12 cellular contexts compared by ENCODE assay signal in genomic region chr4:102525099-102525498, GRCh38. TPM values are rescaled to one million over a fixed set of nuclear protein-coding genes. Genes with fewer than 3 reads are reported as not detected.
A peak's percentile ranks its signal among the peaks of the same experiment; 100 is the strongest.
DNase-seq lines count a peak whose midpoint lies in the region; ATAC-seq and TF ChIP-seq lines count a peak whose summit lies in the region.
"Had no signal": no experiment of that assay in that cellular context is flagged by ENCODE, and none has a peak within 500 bp of the region (broad histone marks: within the 10 kb centered on the region; RNA-seq: fewer than 3 reads in every experiment).

No MANE protein-coding gene starts in this region.

- no peak for ATAC-seq in CD4-positive, alpha-beta T cell (ENCODE audit: poor library complexity)
- ATAC-seq in activated CD8-positive, alpha-beta T cell treated with anti-CD3 and anti-CD28 coated beads for 36 hours = no peak

- H3K27me3 ChIP-seq in CD4-positive, alpha-beta T cell (ENCODE audit: control insufficient read depth, insufficient read depth, low read length) = no peaks in the 10 kb centered on the region
- H3K27me3 ChIP-seq in HL-60 (ENCODE audit: insufficient read depth, poor library complexity, severe bottlenecking) = no peaks in the 10 kb centered on the region
- H3K27me3 ChIP-seq: Peyer's patch, testis had no signal

- TF ChIP-seq CTCF in CD4-positive, alpha-beta T cell (IDR thresholded peaks at IDR 0.05) = no peak
- no peak for TF ChIP-seq CTCF in HL-60 (IDR thresholded peaks at IDR 0.05; ENCODE audit: insufficient read depth, low read length)
- no peak for TF ChIP-seq CTCF in activated CD8-positive, alpha-beta T cell treated with anti-CD3 and anti-CD28 coated beads for 36 hours (IDR thresholded peaks at IDR 0.05)

- no peak overlapping the region for H3K4me3 ChIP-seq in HL-60 (replicated peaks; ENCODE audit: insufficient read depth, low read length)
- H3K4me3 ChIP-seq: Peyer's patch, testis had no signal

- CTCF ChIA-PET in CD4-positive, alpha-beta T cell (lab: Charles Lee) = interaction anchor here (0.8 kb wide), 1 partner anchor 94 kb away, joined by 3 read pairs; no protein-coding TSS in a partner anchor
- CTCF ChIA-PET in activated CD8-positive, alpha-beta T cell treated with anti-CD3 and anti-CD28 coated beads for 36 hours (lab: Charles Lee) = interaction anchor here (0.9 to 2.0 kb wide), 3 partner anchors 25 to 48 kb away, joined by 3 to 5 read pairs (median 3); no protein-coding TSS in a partner anchor
- CTCF ChIA-PET in HEK293T (lab: Yijun Ruan, JAX) = no interaction called here

- no peaks in the 10 kb centered on the region for H3K27me3 Mint-ChIP-seq in CD4-positive, alpha-beta T cell
- no peaks in the 10 kb centered on the region for H3K27me3 Mint-ChIP-seq in activated CD8-positive, alpha-beta T cell treated with anti-CD3 and anti-CD28 coated beads for 36 hours
- H3K27me3 Mint-ChIP-seq in immature natural killer cell (ENCODE audit: low read depth in 3 of 3) = peaks cover 0 to 24% (median 6%) of the 10 kb centered on the region in 3 donors

- no peaks in the 10 kb centered on the region for H3K9me3 Mint-ChIP-seq in CD4-positive, alpha-beta T cell
- H3K9me3 Mint-ChIP-seq in activated CD8-positive, alpha-beta T cell treated with anti-CD3 and anti-CD28 coated beads for 36 hours = no peaks in the 10 kb centered on the region
- H3K9me3 Mint-ChIP-seq in immature natural killer cell = no peaks in the 10 kb centered on the region

- H3K4me3 Mint-ChIP-seq in CD4-positive, alpha-beta T cell = peak overlapping the region; percentile 30
- peak overlapping the region; percentile 17 for H3K4me3 Mint-ChIP-seq in activated CD8-positive, alpha-beta T cell treated with anti-CD3 and anti-CD28 coated beads for 36 hours
- no peak overlapping the region for H3K4me3 Mint-ChIP-seq in immature natural killer cell

- peak overlapping the region; percentile 58 for H3K27ac Mint-ChIP-seq in CD4-positive, alpha-beta T cell
- peak overlapping the region; percentile 84 for H3K27ac Mint-ChIP-seq in activated CD8-positive, alpha-beta T cell treated with anti-CD3 and anti-CD28 coated beads for 36 hours
- H3K27ac Mint-ChIP-seq in immature natural killer cell = peak overlapping the region; percentile 40 to 71 (median 50)

- peaks cover 43% of the 10 kb centered on the region for H3K36me3 Mint-ChIP-seq in CD4-positive, alpha-beta T cell (ENCODE audit: low read depth)
- peaks cover 55% of the 10 kb centered on the region for H3K36me3 Mint-ChIP-seq in activated CD8-positive, alpha-beta T cell treated with anti-CD3 and anti-CD28 coated beads for 36 hours (ENCODE audit: low read depth)
- H3K36me3 Mint-ChIP-seq in immature natural killer cell = peaks cover 0 to 4% (median 0%) of the 10 kb centered on the region in 3 donors

- H3K27ac ChIP-seq in CD4-positive, alpha-beta T cell (ENCODE audit: low read depth, low read length) = no peak overlapping the region
- peak overlapping the region; percentile 13; the same call in 1 of the 2 replicates for H3K27ac ChIP-seq in HL-60 (replicated peaks)
- H3K27ac ChIP-seq: Peyer's patch, testis had no signal

- H3K9me3 ChIP-seq in CD4-positive, alpha-beta T cell (ENCODE audit: control insufficient read depth, low read length) = no peaks in the 10 kb centered on the region
- H3K9me3 ChIP-seq: Peyer's patch, testis had no signal

- no peak for DNase-seq in CD4-positive, alpha-beta T cell
- peak; percentile 33 to 39 for DNase-seq in HL-60 (ENCODE audit: low read depth in 1 of 2, low spot score in 1 of 2)
- DNase-seq in activated CD8-positive, alpha-beta T cell treated with anti-CD3 and anti-CD28 coated beads for 36 hours = no peak
- no peak for DNase-seq in immature natural killer cell
- no peak for DNase-seq in LoVo (ENCODE audit: low spot score)
- no peak for DNase-seq in foreskin melanocyte
- DNase-seq in HEK293T (ENCODE audit: extremely low spot score) = no peak
- DNase-seq in NK-92 (lab: John Stamatoyannopoulos, UW; ENCODE audit: unreplicated experiment) = no peak
- DNase-seq: Calu3, NCI-H345, Peyer's patch, testis had no signal

- peaks cover 99% of the 10 kb centered on the region for H3K4me1 Mint-ChIP-seq in CD4-positive, alpha-beta T cell (ENCODE audit: low read depth)
- peaks cover 91% of the 10 kb centered on the region for H3K4me1 Mint-ChIP-seq in activated CD8-positive, alpha-beta T cell treated with anti-CD3 and anti-CD28 coated beads for 36 hours (ENCODE audit: low read depth)
- H3K4me1 Mint-ChIP-seq in immature natural killer cell = peaks cover 59 to 92% of the 10 kb centered on the region in 2 donors

- intact Hi-C loops in CD4-positive, alpha-beta T cell (cut with DNase I, micrococcal nuclease) = no loop called here
- intact Hi-C loops in activated CD8-positive, alpha-beta T cell treated with anti-CD3 and anti-CD28 coated beads for 36 hours (cut with micrococcal nuclease) = loop anchor here (5.0 kb wide), 1 partner anchor 62 kb away; no protein-coding TSS in a partner anchor

- POLR2A ChIA-PET in CD4-positive, alpha-beta T cell (lab: Charles Lee) = interaction anchor here (1.2 to 5.5 kb wide), 3 partner anchors 9 to 23 kb away, joined by 3 to 34 read pairs (median 3); partner anchors contain the start of gene NFKB1
- POLR2A ChIA-PET in activated CD8-positive, alpha-beta T cell treated with anti-CD3 and anti-CD28 coated beads for 36 hours (lab: Charles Lee) = interaction anchor here (0.8 to 1.9 kb wide), 6 partner anchors 10 to 41 kb away, joined by 3 to 10 read pairs (median 6); partner anchors contain the start of gene NFKB1
- POLR2A ChIA-PET in HEK293T (lab: Yijun Ruan, JAX) = interaction anchor here (1.5 kb wide), 1 partner anchor 302 kb away, joined by 4 read pairs; the partner anchor contains the start of gene UBE2D3

TF ChIP-seq in HEK293T, 16 proteins besides CTCF, POLR2A, EP300 and RAD21:
- TF ChIP-seq FOXA1 (IDR thresholded peaks at IDR 0.05) (no peak), NFRKB (IDR thresholded peaks at IDR 0.05) (no peak), SUZ12 (IDR thresholded peaks at IDR 0.05) (no peak), HDGF (IDR thresholded peaks at IDR 0.05; ENCODE audit: borderline replicate concordance) (no peak), LEF1 (IDR thresholded peaks at IDR 0.05; ENCODE audit: borderline replicate concordance) (no peak), SP1 (IDR thresholded peaks at IDR 0.05) (no peak), ZNF384 (IDR thresholded peaks at IDR 0.05) (no peak), ELF4 (IDR thresholded peaks at IDR 0.05) (no peak)

RNA-seq across cellular contexts. Expression of gene NFKB1, which starts 23.9 kb away (rescaled TPM):
- total RNA-seq in CD4-positive, alpha-beta T cell = 100 to 1,000 TPM; 134 TPM
- 100 to 1,000 TPM; 224 to 230 TPM for total RNA-seq in activated CD8-positive, alpha-beta T cell treated with anti-CD3 and anti-CD28 coated beads for 36 hours
- polyA plus RNA-seq in immature natural killer cell = 10 to 100 TPM in 1 of 3 donors, 1 to 10 TPM in 2; 9.4 to 16.0 (median 9.4) TPM

Comparison
In these comparisons a context has a peak if more than half of its experiments do, and no peak if none do; other contexts are left out.
1. DNase-seq: peak in HL-60 (2 of 2); none in CD4-positive, alpha-beta T cell (0 of 10), activated CD8-positive, alpha-beta T cell treated with anti-CD3 and anti-CD28 coated beads for 36 hours (single experiment), immature natural killer cell (0 of 3), LoVo (single experiment), foreskin melanocyte (single experiment), HEK293T (single experiment) and NK-92 (single experiment).
2. H3K4me3 Mint-ChIP-seq: peak in CD4-positive, alpha-beta T cell (single experiment) and activated CD8-positive, alpha-beta T cell treated with anti-CD3 and anti-CD28 coated beads for 36 hours (single experiment); none in immature natural killer cell (0 of 5).
3. Peak in every context shown above with its lines, with median percentiles within 50 percentile points of each other: H3K27ac Mint-ChIP-seq.